25 cellular contexts compared by ENCODE assay signal in genomic region chr17:54781389-54781788, GRCh38.
"Had no signal": no experiment of that assay in that cellular context is flagged by ENCODE, and none has a peak within 500 bp of the region (broad histone marks: within the 10 kb centered on the region; RNA-seq: fewer than 3 reads in every experiment).

No MANE protein-coding gene starts in this region.

- H3K4me3 ChIP-seq: left ventricle myocardium inferior, lung, mucosa of descending colon, ovary, skin epidermis, stomach, testis, thyroid gland, transverse colon, upper lobe of left lung, vagina had no signal

- H3K36me3 ChIP-seq: left ventricle myocardium inferior, ovary, stomach, thyroid gland, transverse colon, upper lobe of left lung, vagina had no signal

- DNase-seq: immature natural killer cell; kidney; left ventricle myocardium inferior; midbrain; mucosa of descending colon; naive thymus-derived CD4-positive, alpha-beta T cell; ovary; retina; stimulated activated CD4-positive, alpha-beta T cell treated with anti-CD3 and anti-CD28 coated beads, Interleukin-12 subunit alpha, Interleukin-12 subunit beta, amount 100 ng/mL, for 4 hours; stimulated activated CD4-positive, alpha-beta T cell treated with anti-CD3 and anti-CD28 coated beads, Interleukin-15, amount 100 ng/mL, for 24 hours; stimulated activated CD4-positive, alpha-beta T cell treated with anti-CD3 and anti-CD28 coated beads, Interleukin-2, amount 100 ng/mL, for 24 hours; stimulated activated CD4-positive, alpha-beta T cell treated with anti-CD3 and anti-CD28 coated beads, Interleukin-4, amount 100 ng/mL, for 1 hour; stimulated activated naive B cell treated with anti-CD40 and anti-IgM and Interleukin-4, amounts not matched to agents 10 μg/mL and 1 μg/mL and 100 μg/mL, for 72 hours; stimulated activated naive CD8-positive, alpha-beta T cell treated with anti-CD3 and anti-CD28 coated beads, Interleukin-15, Interleukin-2, amounts not matched to agents 100 U/mL and 50 U/mL, for 24 hours; stomach; testis; transverse colon; upper lobe of left lung had no signal

- H3K27ac ChIP-seq: left ventricle myocardium inferior, ovary, skin epidermis, stomach, testis, transverse colon, upper lobe of left lung, vagina had no signal

- H3K27me3 ChIP-seq: ovary, stomach, testis, thyroid gland, transverse colon, upper lobe of left lung, vagina had no signal

- H3K9me3 ChIP-seq: left ventricle myocardium inferior, mucosa of descending colon, ovary, stomach, testis, thyroid gland, transverse colon, upper lobe of left lung, vagina had no signal

- ATAC-seq: mucosa of descending colon; naive thymus-derived CD4-positive, alpha-beta T cell; natural killer cell treated with Interleukin-12 subunit alpha and Interleukin-12 subunit beta and Interleukin-15 and Interleukin-18, amount 100 ng/mL, for 72 hours; right cardiac atrium; sciatic nerve; stimulated activated naive B cell treated with anti-CD40 and anti-IgM and Interleukin-4, amounts not matched to agents 10 μg/mL and 1 μg/mL and 100 μg/mL, for 72 hours; stimulated activated naive CD8-positive, alpha-beta T cell treated with anti-CD3 and anti-CD28 coated beads, Interleukin-15, Interleukin-2, amounts not matched to agents 100 U/mL and 50 U/mL, for 24 hours had no signal

- H3K4me1 ChIP-seq: left ventricle myocardium inferior, stomach, testis, transverse colon, upper lobe of left lung, vagina had no signal
